In genomic region chr3:110886514-110886913, GRCh38 we compare ENCODE assay signal across 27 cellular contexts.
"Had no signal": no experiment of that assay in that cellular context is flagged by ENCODE, and none has a peak within 500 bp of the region (broad histone marks: within the 10 kb centered on the region; RNA-seq: fewer than 3 reads in every experiment).

No MANE protein-coding gene starts in this region.

- H3K4me3 ChIP-seq: breast epithelium, esophagus muscularis mucosa, heart right ventricle, left lung, lower lobe of right lung, mucosa of descending colon, right lobe of liver, vagina had no signal

- DNase-seq: activated CD4-positive, alpha-beta memory T cell treated with anti-CD3 and anti-CD28 coated beads, Interleukin-2, amount 10 ng/mL, durations not matched to agents 7 days and 5 days; activated CD4-positive, alpha-beta T cell treated with anti-CD3 and anti-CD28 coated beads for 48 hours; activated naive CD8-positive, alpha-beta T cell treated with anti-CD3 and anti-CD28 coated beads, Interleukin-2, amount 50 U/mL, for 24 hours; activated T-cell treated with anti-CD3 and anti-CD28 coated beads, Interleukin-2, amount 50 U/mL, for 4 hours; amygdala; central memory CD4-positive, alpha-beta T cell; heart right ventricle; left lung; lower lobe of right lung; mucosa of descending colon; right lobe of liver; stimulated activated CD4-positive, alpha-beta T cell treated with anti-CD3 and anti-CD28 coated beads, Interleukin-12 subunit alpha, Interleukin-12 subunit beta, amount 100 ng/mL, for 4 hours; stimulated activated CD4-positive, alpha-beta T cell treated with anti-CD3 and anti-CD28 coated beads, Interleukin-4, amount 100 ng/mL, for 24 hours; substantia nigra; SW 1271; T-helper 9 cell had no signal

- H3K4me1 Mint-ChIP-seq: activated CD4-positive, alpha-beta memory T cell treated with anti-CD3 and anti-CD28 coated beads, Interleukin-2, amount 10 ng/mL, durations not matched to agents 7 days and 5 days; activated naive CD4-positive, alpha-beta T cell treated with anti-CD3 and anti-CD28 coated beads, Interleukin-2, amount 50 U/mL, for 24 hours; activated naive CD8-positive, alpha-beta T cell treated with anti-CD3 and anti-CD28 coated beads, Interleukin-2, amount 50 U/mL, for 24 hours; activated T-helper 17 cell treated with anti-CD3 and anti-CD28 coated beads, Interleukin-2, amount 50 U/mL, for 72 hours; stimulated activated effector memory CD8-positive, alpha-beta T cell treated with anti-CD3 and anti-CD28 coated beads, Interleukin-12 subunit alpha, Interleukin-12 subunit beta, amount 100 ng/mL, for 72 hours had no signal

- H3K36me3 Mint-ChIP-seq: activated naive CD4-positive, alpha-beta T cell treated with anti-CD3 and anti-CD28 coated beads, Interleukin-2, amount 50 U/mL, for 24 hours; natural killer cell treated with Interleukin-12 subunit alpha and Interleukin-12 subunit beta and Interleukin-15 and Interleukin-18, amount 100 ng/mL, for 72 hours; stimulated activated effector memory CD8-positive, alpha-beta T cell treated with anti-CD3 and anti-CD28 coated beads, Interleukin-12 subunit alpha, Interleukin-12 subunit beta, amount 100 ng/mL, for 72 hours; type B pancreatic cell had no signal

- H3K27me3 Mint-ChIP-seq: activated CD4-positive, alpha-beta memory T cell treated with anti-CD3 and anti-CD28 coated beads, Interleukin-2, amount 10 ng/mL, durations not matched to agents 7 days and 5 days; activated naive CD8-positive, alpha-beta T cell treated with anti-CD3 and anti-CD28 coated beads, Interleukin-2, amount 50 U/mL, for 24 hours; activated T-helper 17 cell treated with anti-CD3 and anti-CD28 coated beads, Interleukin-2, amount 50 U/mL, for 72 hours; natural killer cell treated with Interleukin-12 subunit alpha and Interleukin-12 subunit beta and Interleukin-15 and Interleukin-18, amount 100 ng/mL, for 72 hours; stimulated activated naive CD8-positive, alpha-beta T cell treated with anti-CD3 and anti-CD28 coated beads, Interleukin-15, Interleukin-2, amounts not matched to agents 100 ng/mL and 50 ng/mL, for 24 hours; type B pancreatic cell had no signal

- H3K36me3 ChIP-seq: breast epithelium, esophagus muscularis mucosa, heart right ventricle, left lung, lower lobe of right lung, right lobe of liver, vagina had no signal

- H3K9me3 Mint-ChIP-seq: activated CD4-positive, alpha-beta memory T cell treated with anti-CD3 and anti-CD28 coated beads, Interleukin-2, amount 10 ng/mL, durations not matched to agents 7 days and 5 days; activated naive CD4-positive, alpha-beta T cell treated with anti-CD3 and anti-CD28 coated beads, Interleukin-2, amount 50 U/mL, for 24 hours; activated naive CD8-positive, alpha-beta T cell treated with anti-CD3 and anti-CD28 coated beads, Interleukin-2, amount 50 U/mL, for 24 hours; activated T-cell treated with anti-CD3 and anti-CD28 coated beads, Interleukin-2, amount 50 U/mL, for 4 hours; activated T-helper 17 cell treated with anti-CD3 and anti-CD28 coated beads, Interleukin-2, amount 50 U/mL, for 72 hours; stimulated activated effector memory CD8-positive, alpha-beta T cell treated with anti-CD3 and anti-CD28 coated beads, Interleukin-12 subunit alpha, Interleukin-12 subunit beta, amount 100 ng/mL, for 72 hours; stimulated activated naive CD8-positive, alpha-beta T cell treated with anti-CD3 and anti-CD28 coated beads, Interleukin-15, Interleukin-2, amounts not matched to agents 100 ng/mL and 50 ng/mL, for 24 hours; T-helper 1 cell treated with Interleukin-12 subunit alpha and Interleukin-12 subunit beta and Interleukin-4 antibody, amounts not matched to agents 30 μg/mL and 1 μg/mL, for 36 hours; type B pancreatic cell had no signal

- H3K27me3 ChIP-seq: breast epithelium, esophagus muscularis mucosa, heart right ventricle, left lung, right lobe of liver, vagina had no signal

- H3K27ac Mint-ChIP-seq: activated CD4-positive, alpha-beta memory T cell treated with anti-CD3 and anti-CD28 coated beads, Interleukin-2, amount 10 ng/mL, durations not matched to agents 7 days and 5 days; activated naive CD4-positive, alpha-beta T cell treated with anti-CD3 and anti-CD28 coated beads, Interleukin-2, amount 50 U/mL, for 24 hours; activated naive CD8-positive, alpha-beta T cell treated with anti-CD3 and anti-CD28 coated beads, Interleukin-2, amount 50 U/mL, for 24 hours; activated T-helper 17 cell treated with anti-CD3 and anti-CD28 coated beads, Interleukin-2, amount 50 U/mL, for 72 hours; natural killer cell treated with Interleukin-12 subunit alpha and Interleukin-12 subunit beta and Interleukin-15 and Interleukin-18, amount 100 ng/mL, for 72 hours; stimulated activated effector memory CD8-positive, alpha-beta T cell treated with anti-CD3 and anti-CD28 coated beads, Interleukin-12 subunit alpha, Interleukin-12 subunit beta, amount 100 ng/mL, for 72 hours; stimulated activated naive CD8-positive, alpha-beta T cell treated with anti-CD3 and anti-CD28 coated beads, Interleukin-15, Interleukin-2, amounts not matched to agents 100 ng/mL and 50 ng/mL, for 24 hours; T-helper 1 cell treated with Interleukin-12 subunit alpha and Interleukin-12 subunit beta and Interleukin-4 antibody, amounts not matched to agents 30 μg/mL and 1 μg/mL, for 36 hours; type B pancreatic cell had no signal

- H3K4me3 Mint-ChIP-seq: activated CD4-positive, alpha-beta memory T cell treated with anti-CD3 and anti-CD28 coated beads, Interleukin-2, amount 10 ng/mL, durations not matched to agents 7 days and 5 days; activated naive CD4-positive, alpha-beta T cell treated with anti-CD3 and anti-CD28 coated beads, Interleukin-2, amount 50 U/mL, for 24 hours; activated naive CD8-positive, alpha-beta T cell treated with anti-CD3 and anti-CD28 coated beads, Interleukin-2, amount 50 U/mL, for 24 hours; activated T-cell treated with anti-CD3 and anti-CD28 coated beads, Interleukin-2, amount 50 U/mL, for 4 hours; activated T-helper 17 cell treated with anti-CD3 and anti-CD28 coated beads, Interleukin-2, amount 50 U/mL, for 72 hours; natural killer cell treated with Interleukin-12 subunit alpha and Interleukin-12 subunit beta and Interleukin-15 and Interleukin-18, amount 100 ng/mL, for 72 hours; stimulated activated effector memory CD8-positive, alpha-beta T cell treated with anti-CD3 and anti-CD28 coated beads, Interleukin-12 subunit alpha, Interleukin-12 subunit beta, amount 100 ng/mL, for 72 hours; stimulated activated naive CD8-positive, alpha-beta T cell treated with anti-CD3 and anti-CD28 coated beads, Interleukin-15, Interleukin-2, amounts not matched to agents 100 ng/mL and 50 ng/mL, for 24 hours; T-helper 1 cell treated with Interleukin-12 subunit alpha and Interleukin-12 subunit beta and Interleukin-4 antibody, amounts not matched to agents 30 μg/mL and 1 μg/mL, for 36 hours; type B pancreatic cell had no signal

- H3K4me1 ChIP-seq: breast epithelium, heart right ventricle, left lung, lower lobe of right lung, vagina had no signal

- H3K27ac ChIP-seq: breast epithelium, esophagus muscularis mucosa, heart right ventricle, left lung, lower lobe of right lung, right lobe of liver, vagina, VCaP had no signal

- H3K9me3 ChIP-seq: breast epithelium, esophagus muscularis mucosa, left lung, lower lobe of right lung, mucosa of descending colon, right lobe of liver, vagina had no signal
